In the genomic region with DNA sequence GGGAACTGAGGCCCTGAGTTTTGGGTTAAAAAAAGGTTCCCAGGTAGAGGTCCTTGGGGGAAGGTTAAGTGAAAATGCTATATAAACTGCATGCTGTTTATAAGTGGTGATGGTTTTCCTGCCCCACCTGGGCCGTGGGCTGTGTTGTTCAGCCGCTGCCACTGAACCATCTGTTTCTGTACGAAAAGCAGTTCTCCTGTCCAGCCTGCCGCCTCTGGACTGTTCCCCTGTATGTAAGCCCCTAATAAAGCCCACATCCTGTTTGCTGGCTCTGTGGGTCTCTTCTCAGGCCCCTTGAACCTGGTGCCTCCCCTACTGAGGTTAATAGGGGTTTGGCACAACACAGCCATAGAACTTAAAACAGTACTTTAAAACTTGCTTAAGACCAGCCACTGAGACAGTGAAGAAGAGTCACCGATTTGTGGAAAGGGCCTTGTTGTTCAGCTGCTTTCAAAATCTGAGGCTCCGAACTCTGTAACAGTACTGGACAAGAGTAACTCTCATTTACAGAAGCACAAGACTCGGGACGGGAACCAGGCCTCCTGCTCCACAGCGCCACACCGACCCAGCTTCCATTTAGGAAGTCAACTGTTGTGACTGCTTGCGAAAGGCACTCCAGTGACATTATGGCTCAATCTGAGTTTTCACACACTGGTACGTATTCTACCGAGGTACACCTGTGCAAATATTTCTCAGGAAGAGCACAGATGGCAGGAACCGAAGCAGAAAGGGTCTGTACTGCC, we compare ENCODE assay signal across 11 cellular contexts.
A peak's percentile ranks its signal among the peaks of the same experiment; 100 is the strongest.
DNase-seq lines count a peak whose midpoint lies in the region; ATAC-seq and TF ChIP-seq lines count a peak whose summit lies in the region.
"Had no signal": no experiment of that assay in that cellular context is flagged by ENCODE, and none has a peak within 500 bp of the region (broad histone marks: within the 10 kb centered on the region; RNA-seq: fewer than 3 reads in every experiment).

No MANE protein-coding gene starts in this region.

- TF ChIP-seq CTCF in 22Rv1 (IDR thresholded peaks at IDR 0.05) (no peak), Loucy (conservative IDR thresholded peaks at IDR 0.05; ENCODE audit: low read length) (no peak), vagina (IDR thresholded peaks at IDR 0.05) (no peak)

- no peaks in the 10 kb centered on the region for H3F3A ChIP-seq in Loucy (ENCODE audit: low read depth)

- H3K9me2 ChIP-seq in Loucy (replicated peaks; ENCODE audit: low read depth, low read length), result no peaks in the 10 kb centered on the region

- peak overlapping the region; percentile 69 for H3K27ac ChIP-seq in 22Rv1
- H3K27ac ChIP-seq in vagina, result no peak overlapping the region

- H3K4me1 ChIP-seq in Loucy (ENCODE audit: insufficient read depth, low read length, poor library complexity, severe bottlenecking) (peaks cover 14% of the 10 kb centered on the region), vagina (no peaks in the 10 kb centered on the region)

- H3K9me3 ChIP-seq in Loucy (ENCODE audit: insufficient read depth, low read depth, low read length) (no peaks in the 10 kb centered on the region), vagina (no peaks in the 10 kb centered on the region)

- peaks cover 50% of the 10 kb centered on the region; the same call in 1 of the 2 replicates for H3K36me3 ChIP-seq in Loucy (ENCODE audit: insufficient read depth, low read length)
- peaks cover 0 to 29% of the 10 kb centered on the region in 2 donors for H3K36me3 ChIP-seq in vagina

- ATAC-seq in left colon (peak; percentile 47), GM18907 (IDR thresholded peaks at IDR 0.05; ENCODE audit: unreplicated experiment) (no peak)

- no peak overlapping the region for H2AFZ ChIP-seq in Loucy (ENCODE audit: low read length)

- DNase-seq in NCI-H345 treated with DMSO at 0.1 percent for 48 hours (lab: John Stamatoyannopoulos, UW; ENCODE audit: unreplicated experiment) (peak; percentile 94), left colon (peak in 1 of 2 donors; percentile 49), vagina (ENCODE audit: extremely low spot score in 2 of 2) (no peak), NCI-H446 (lab: John Stamatoyannopoulos, UW) (no peak), mucosa of gallbladder (ENCODE audit: low spot score) (no peak)
- DNase-seq: activated CD4-positive, alpha-beta T cell treated with anti-CD3 and anti-CD28 coated beads for 4 hours; effector memory CD4-positive, alpha-beta T cell; GOT3 had no signal

- no peaks in the 10 kb centered on the region for H3K79me2 ChIP-seq in Loucy (ENCODE audit: insufficient read depth, low read length)

- no peak for TF ChIP-seq POLR2A in vagina (IDR thresholded peaks at IDR 0.05)

- peak overlapping the region; percentile 4 for H3K9ac ChIP-seq in Loucy (ENCODE audit: low read depth, low read length, poor library complexity, severe bottlenecking)

- H4K20me1 ChIP-seq in Loucy (ENCODE audit: insufficient read depth, low read length, poor library complexity, severe bottlenecking), result no peaks in the 10 kb centered on the region

- no peaks in the 10 kb centered on the region for H3K27me3 ChIP-seq in Loucy (ENCODE audit: insufficient read depth, low read length, poor library complexity, severe bottlenecking)
- H3K27me3 ChIP-seq in vagina, result no peaks in the 10 kb centered on the region

- no peak overlapping the region for H3K4me3 ChIP-seq in Loucy (ENCODE audit: low read length, poor library complexity, severe bottlenecking)
- no peak overlapping the region for H3K4me3 ChIP-seq in vagina

- peak overlapping the region; percentile 13 for H3K4me2 ChIP-seq in Loucy (ENCODE audit: low read depth, low read length, poor library complexity, severe bottlenecking)

- intact Hi-C loops in left colon (cut with DNase I, micrococcal nuclease) (no loop called here), vagina (cut with DNase I) (no loop called here)
